In the genomic region with DNA sequence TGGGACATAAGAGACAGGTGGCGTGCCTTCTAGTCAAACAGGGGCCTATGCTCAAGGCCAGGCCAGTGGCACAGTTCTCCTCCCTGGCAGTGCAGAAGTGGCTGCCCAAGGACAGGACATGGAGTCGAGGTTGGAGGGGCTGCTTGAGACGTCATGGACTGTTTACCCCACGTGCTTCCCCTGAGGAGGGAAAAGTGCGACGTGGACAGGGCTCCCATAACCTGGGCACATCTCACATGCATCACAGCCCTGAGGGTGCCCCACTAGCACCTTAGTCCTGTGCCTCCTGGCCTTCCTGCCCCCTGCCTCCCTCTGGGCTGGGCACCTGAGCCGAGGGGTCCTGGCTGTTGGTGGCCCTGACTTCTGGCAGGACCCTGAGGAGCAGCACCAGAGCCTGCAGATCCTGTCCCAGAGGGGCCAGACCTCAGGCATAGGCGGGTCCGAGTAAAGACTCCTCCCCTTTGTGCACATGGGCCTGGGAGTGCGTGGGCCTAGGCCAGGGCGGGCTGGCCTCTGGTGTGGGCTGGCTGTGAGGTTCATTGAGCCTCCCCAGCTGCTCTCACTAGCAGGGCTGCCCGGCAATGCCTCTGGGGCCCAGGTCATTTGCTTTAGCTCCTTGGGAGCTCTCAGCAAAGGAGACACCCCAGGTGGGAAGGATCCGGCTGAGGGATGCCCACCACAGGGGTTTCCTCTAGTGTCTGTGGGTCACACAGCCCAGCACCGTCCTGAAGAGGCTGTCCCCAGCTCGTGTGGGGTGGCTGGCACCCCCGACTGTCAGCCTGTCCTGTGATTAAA, we compare ENCODE assay signal across 16 cellular contexts.
"Had no signal": no experiment of that assay in that cellular context is flagged by ENCODE, and none has a peak within 500 bp of the region (broad histone marks: within the 10 kb centered on the region; RNA-seq: fewer than 3 reads in every experiment).

No MANE protein-coding gene starts in this region.

- H3K36me3 ChIP-seq: neutrophil, suprapubic skin, WERI-Rb-1 had no signal

- DNase-seq: activated CD4-positive, alpha-beta T cell treated with anti-CD3 and anti-CD28 coated beads for 4 hours; activated CD8-positive, alpha-beta T cell treated with anti-CD3 and anti-CD28 coated beads for 36 hours; amniotic stem cell; stimulated activated CD4-positive, alpha-beta T cell treated with anti-CD3 and anti-CD28 coated beads, Interleukin-2, amount 100 ng/mL, for 48 hours; stimulated activated naive CD8-positive, alpha-beta T cell treated with anti-CD3 and anti-CD28 coated beads, Interleukin-15, Interleukin-2, amounts not matched to agents 100 U/mL and 50 U/mL, for 24 hours; T-cell; WERI-Rb-1 had no signal

- H3K4me1 ChIP-seq: esophagus muscularis mucosa, suprapubic skin had no signal

- H3K36me3 Mint-ChIP-seq: activated naive CD4-positive, alpha-beta T cell treated with anti-CD3 and anti-CD28 coated beads, Interleukin-2, amount 50 U/mL, for 24 hours; brain; type B pancreatic cell had no signal

- H3K4me1 Mint-ChIP-seq: activated naive CD4-positive, alpha-beta T cell treated with anti-CD3 and anti-CD28 coated beads, Interleukin-2, amount 50 U/mL, for 24 hours had no signal

- H3K27ac Mint-ChIP-seq: activated CD8-positive, alpha-beta T cell treated with anti-CD3 and anti-CD28 coated beads for 36 hours; activated naive CD4-positive, alpha-beta T cell treated with anti-CD3 and anti-CD28 coated beads, Interleukin-2, amount 50 U/mL, for 24 hours; brain; progenitor cell of endocrine pancreas; T-cell; type B pancreatic cell had no signal

- H3K9me3 Mint-ChIP-seq: activated CD8-positive, alpha-beta T cell treated with anti-CD3 and anti-CD28 coated beads for 36 hours; activated naive CD4-positive, alpha-beta T cell treated with anti-CD3 and anti-CD28 coated beads, Interleukin-2, amount 50 U/mL, for 24 hours; brain; mesothelial cell of epicardium; T-cell; type B pancreatic cell had no signal

- H3K27me3 Mint-ChIP-seq: activated CD8-positive, alpha-beta T cell treated with anti-CD3 and anti-CD28 coated beads for 36 hours; activated naive CD4-positive, alpha-beta T cell treated with anti-CD3 and anti-CD28 coated beads, Interleukin-2, amount 50 U/mL, for 24 hours; brain; progenitor cell of endocrine pancreas; T-cell; type B pancreatic cell had no signal

- ATAC-seq: activated CD8-positive, alpha-beta T cell treated with anti-CD3 and anti-CD28 coated beads for 36 hours; stimulated activated naive CD8-positive, alpha-beta T cell treated with anti-CD3 and anti-CD28 coated beads, Interleukin-15, Interleukin-2, amounts not matched to agents 100 U/mL and 50 U/mL, for 24 hours; T-cell had no signal

- H3K4me3 Mint-ChIP-seq: activated CD8-positive, alpha-beta T cell treated with anti-CD3 and anti-CD28 coated beads for 36 hours; activated naive CD4-positive, alpha-beta T cell treated with anti-CD3 and anti-CD28 coated beads, Interleukin-2, amount 50 U/mL, for 24 hours; brain; mesothelial cell of epicardium; T-cell; type B pancreatic cell had no signal

- H3K27me3 ChIP-seq: esophagus muscularis mucosa, suprapubic skin had no signal

- H3K9me3 ChIP-seq: esophagus muscularis mucosa, neutrophil, suprapubic skin had no signal

- H3K4me3 ChIP-seq: esophagus muscularis mucosa, SK-N-MC, suprapubic skin had no signal

- H3K27ac ChIP-seq: esophagus muscularis mucosa, neutrophil, SK-N-MC, suprapubic skin, WERI-Rb-1 had no signal
